ENCODE assay signal across 9 cellular contexts in genomic region chr13:26050568-26051230, GRCh38. TPM values are rescaled to one million over a fixed set of nuclear protein-coding genes. Genes with fewer than 3 reads are reported as not detected.
DNase-seq lines count a peak whose midpoint lies in the region; ATAC-seq, FAIRE-seq and TF ChIP-seq lines count a peak whose summit lies in the region.
"Had no signal": no experiment of that assay in that cellular context is flagged by ENCODE, and none has a peak within 500 bp of the region (broad histone marks: within the 10 kb centered on the region; RNA-seq: fewer than 3 reads in every experiment).

No MANE protein-coding gene starts in this region.

- intact Hi-C loops in kidney (cut with DNase I), result no loop called here

- H3K36me3 Mint-ChIP-seq in activated naive CD4-positive, alpha-beta T cell treated with anti-CD3 and anti-CD28 coated beads, Interleukin-2, amount 50 U/mL, for 72 hours, result no peaks in the 10 kb centered on the region

- DNase-seq in stimulated activated CD4-positive, alpha-beta T cell treated with anti-CD3 and anti-CD28 coated beads, Interleukin-4, amount 100 ng/mL, for 1 hour, result peak; percentile 13
- no peak for DNase-seq in stimulated activated CD4-positive, alpha-beta T cell treated with anti-CD3 and anti-CD28 coated beads, Interleukin-4, amount 100 ng/mL, for 24 hours
- peak in 1 of 2 donors; percentile 11 for DNase-seq in activated naive CD4-positive, alpha-beta T cell treated with anti-CD3 and anti-CD28 coated beads, Interleukin-2, amount 50 U/mL, for 72 hours (ENCODE audit: low spot score in 2 of 2)
- DNase-seq in kidney (peak; percentile 72), tibial nerve (ENCODE audit: low spot score in 2 of 2) (no peak), NCI-H2107 treated with DMSO at 0.1 percent for 48 hours (lab: John Stamatoyannopoulos, UW; ENCODE audit: unreplicated experiment) (no peak), NCI-H2081 treated with DMSO at 0.1 percent for 48 hours (lab: John Stamatoyannopoulos, UW) (no peak)
- DNase-seq: right lobe of liver had no signal

- peak; percentile 21 to 23 for ATAC-seq in activated naive CD4-positive, alpha-beta T cell treated with anti-CD3 and anti-CD28 coated beads, Interleukin-2, amount 50 U/mL, for 72 hours
- ATAC-seq in HG02970 (IDR thresholded peaks at IDR 0.05; ENCODE audit: low FRiP score, unreplicated experiment), result no peak

- H3K27me3 ChIP-seq in tibial nerve, result peaks cover 0 to 40% of the 10 kb centered on the region in 2 donors

- H3K9me3 Mint-ChIP-seq in activated naive CD4-positive, alpha-beta T cell treated with anti-CD3 and anti-CD28 coated beads, Interleukin-2, amount 50 U/mL, for 72 hours, result no peaks in the 10 kb centered on the region

- no peak for TF ChIP-seq POLR2A in tibial nerve (IDR thresholded peaks at IDR 0.05)

- no peaks in the 10 kb centered on the region for H3K4me1 ChIP-seq in kidney (ENCODE audit: control insufficient read depth in 1 of 2, insufficient read depth in 1 of 2, low read depth in 1 of 2, low read length in 2 of 2)
- H3K4me1 ChIP-seq in tibial nerve, result peaks cover 0 to 42% (median 9%) of the 10 kb centered on the region in 4 donors
- H3K4me1 ChIP-seq: right lobe of liver had no signal

- H3K4me3 ChIP-seq in kidney (ENCODE audit: low read length in 2 of 2), result peak overlapping the region in 1 of 2 donors; percentile 50
- peak overlapping the region; percentile 29 to 71 (median 38) for H3K4me3 ChIP-seq in tibial nerve

- FAIRE-seq in kidney (lab: Jason Lieb, UNC), result no peak

- no peak for TF ChIP-seq EP300 in tibial nerve (IDR thresholded peaks at IDR 0.05)

- H3K9me3 ChIP-seq in kidney (ENCODE audit: control insufficient read depth in 1 of 2, low read length in 2 of 2) (no peaks in the 10 kb centered on the region), tibial nerve (no peaks in the 10 kb centered on the region)
- H3K9me3 ChIP-seq: right lobe of liver had no signal

- H3K9ac ChIP-seq in kidney (ENCODE audit: low read length in 2 of 2), result no peak overlapping the region

- H3K27ac ChIP-seq in kidney (ENCODE audit: low read depth in 2 of 2, low read length in 2 of 2) (no peak overlapping the region), tibial nerve (peak overlapping the region in 1 of 4 donors; percentile 69)
- H3K27ac ChIP-seq: right lobe of liver had no signal

- H3K27ac Mint-ChIP-seq in activated naive CD4-positive, alpha-beta T cell treated with anti-CD3 and anti-CD28 coated beads, Interleukin-2, amount 50 U/mL, for 72 hours, result no peak overlapping the region

- H3K36me3 ChIP-seq in kidney (ENCODE audit: control insufficient read depth in 1 of 2, insufficient read depth in 2 of 2, low read length in 2 of 2) (no peaks in the 10 kb centered on the region), tibial nerve (peaks cover 0 to 5% (median 0%) of the 10 kb centered on the region in 3 donors)
- H3K36me3 ChIP-seq: right lobe of liver had no signal

- TF ChIP-seq CTCF in kidney (IDR thresholded peaks at IDR 0.05; ENCODE audit: borderline replicate concordance, extremely low read depth, insufficient read depth) (no peak), tibial nerve (IDR thresholded peaks at IDR 0.05) (no peak)

- WGBS in tibial nerve, 2 donors, result 2 to 3% methylated on average over 26 to 33 of the region's 82 CpGs

RNA-seq across cellular contexts. Expression of gene SHISA2, which starts 1.1 kb away (rescaled TPM):
- total RNA-seq in activated naive CD4-positive, alpha-beta T cell treated with anti-CD3 and anti-CD28 coated beads, Interleukin-2, amount 50 U/mL, for 72 hours, result under 1 TPM; 0.16 to 0.58 TPM
- total RNA-seq in kidney (3.7 TPM), tibial nerve (1 to 10 TPM; 2.1 to 7.5 (median 4.6) TPM)
- polyA plus RNA-seq in kidney (ENCODE audit: insufficient read depth, low read depth, low replicate concordance), result 3.4 TPM

Comparison
In these comparisons a context has a peak if more than half of its experiments do, and no peak if none do; other contexts are left out.
1. DNase-seq: peak in stimulated activated CD4-positive, alpha-beta T cell treated with anti-CD3 and anti-CD28 coated beads, Interleukin-4, amount 100 ng/mL, for 1 hour (single experiment) and kidney (single experiment); none in stimulated activated CD4-positive, alpha-beta T cell treated with anti-CD3 and anti-CD28 coated beads, Interleukin-4, amount 100 ng/mL, for 24 hours (single experiment), tibial nerve (0 of 2), NCI-H2107 treated with DMSO at 0.1 percent for 48 hours (single experiment) and NCI-H2081 treated with DMSO at 0.1 percent for 48 hours (single experiment).